In the genomic region with DNA sequence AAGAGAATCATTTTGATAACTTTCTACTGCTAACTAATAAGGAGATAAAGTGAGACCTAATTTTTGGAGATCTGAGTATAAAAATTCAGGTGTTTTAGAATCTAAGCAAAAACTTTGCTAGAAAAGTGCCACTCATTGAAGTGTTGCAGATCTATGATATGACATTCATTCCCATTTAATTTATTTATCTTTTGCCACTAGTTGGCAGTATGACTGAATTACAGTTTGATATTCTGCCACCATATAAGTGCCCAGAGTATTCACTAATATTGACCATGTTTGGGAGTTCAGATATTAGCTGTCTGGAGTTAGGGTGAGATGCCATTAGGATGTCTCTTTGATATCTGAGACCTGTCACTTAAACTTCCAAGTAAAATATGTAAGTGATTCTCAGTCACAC, we compare ENCODE assay signal across 1 cellular context.
TF ChIP-seq lines count a peak whose summit lies in the region.

No MANE protein-coding gene starts in this region.

TF ChIP-seq in Ishikawa, 13 proteins besides CTCF, POLR2A, EP300 and RAD21 (continued from another document):
- TF ChIP-seq REST (IDR thresholded peaks at IDR 0.05; ENCODE audit: low read depth) (no peak), NFIC (IDR thresholded peaks at IDR 0.05) (no peak), CREB1 (IDR thresholded peaks at IDR 0.05; ENCODE audit: low read depth) (no peak), CEBPB (IDR thresholded peaks at IDR 0.05) (no peak), TEAD4 (IDR thresholded peaks at IDR 0.05) (no peak), YY1 (IDR thresholded peaks at IDR 0.05; ENCODE audit: low read depth) (no peak), FOXM1 (IDR thresholded peaks at IDR 0.05; ENCODE audit: borderline replicate concordance, low read depth) (no peak), MAX (IDR thresholded peaks at IDR 0.05) (no peak), TAF1 (IDR thresholded peaks at IDR 0.05; ENCODE audit: low read depth) (no peak), ZBTB7A (IDR thresholded peaks at IDR 0.05; ENCODE audit: low read depth) (no peak), TCF12 (IDR thresholded peaks at IDR 0.05; ENCODE audit: low read depth) (no peak), EGR1 (IDR thresholded peaks at IDR 0.05) (no peak)
TF ChIP-seq in Ishikawa: peak in this region for 0.
